ENCODE assay signal across 28 cellular contexts in the genomic region with DNA sequence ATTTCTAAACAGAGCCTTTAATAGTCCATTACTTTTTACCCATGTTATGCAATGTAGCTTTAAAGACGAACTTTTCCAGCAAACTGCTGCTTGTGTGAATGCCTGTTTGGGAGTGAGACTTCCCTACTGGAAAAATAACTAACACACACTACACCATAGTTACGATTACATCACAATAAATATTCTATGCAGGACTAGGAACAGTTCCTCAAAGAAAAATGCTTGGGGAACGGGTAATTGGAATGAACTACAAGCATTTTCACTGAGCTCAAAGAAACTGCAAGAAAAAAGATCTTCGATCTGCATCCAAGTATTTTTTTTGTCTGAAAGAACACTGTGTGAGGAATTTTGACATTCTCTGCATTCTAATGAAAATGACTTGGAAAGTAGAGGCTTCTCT. TPM values are rescaled to one million over a fixed set of nuclear protein-coding genes. Genes with fewer than 3 reads are reported as not detected.
"Had no signal": no experiment of that assay in that cellular context is flagged by ENCODE, and none has a peak within 500 bp of the region (broad histone marks: within the 10 kb centered on the region; RNA-seq: fewer than 3 reads in every experiment).

No MANE protein-coding gene starts in this region.

- ATAC-seq: gastroesophageal sphincter; naive thymus-derived CD4-positive, alpha-beta T cell; right lobe of liver had no signal

- H3K27me3 Mint-ChIP-seq: activated CD4-positive, alpha-beta memory T cell treated with anti-CD3 and anti-CD28 coated beads for 36 hours; activated CD4-positive, alpha-beta T cell treated with anti-CD3 and anti-CD28 coated beads, Interleukin-2, amount 10 ng/mL, durations not matched to agents 24 days and 14 days; activated naive CD4-positive, alpha-beta T cell treated with anti-CD3 and anti-CD28 coated beads, Interleukin-2, amount 10 ng/mL, durations not matched to agents 7 days and 5 days; activated naive CD8-positive, alpha-beta T cell treated with anti-CD3 and anti-CD28 coated beads, Interleukin-2, amount 10 ng/mL, durations not matched to agents 7 days and 5 days had no signal

- H3K36me3 Mint-ChIP-seq: activated CD4-positive, alpha-beta memory T cell treated with anti-CD3 and anti-CD28 coated beads for 36 hours; activated naive CD4-positive, alpha-beta T cell treated with anti-CD3 and anti-CD28 coated beads, Interleukin-2, amount 10 ng/mL, durations not matched to agents 7 days and 5 days; activated naive CD8-positive, alpha-beta T cell treated with anti-CD3 and anti-CD28 coated beads, Interleukin-2, amount 10 ng/mL, durations not matched to agents 7 days and 5 days; mesothelial cell of epicardium; naive thymus-derived CD4-positive, alpha-beta T cell had no signal

- H3K4me3 Mint-ChIP-seq: activated CD4-positive, alpha-beta memory T cell treated with anti-CD3 and anti-CD28 coated beads for 36 hours; activated CD4-positive, alpha-beta T cell treated with anti-CD3 and anti-CD28 coated beads, Interleukin-2, amount 10 ng/mL, durations not matched to agents 24 days and 14 days; activated naive CD4-positive, alpha-beta T cell treated with anti-CD3 and anti-CD28 coated beads, Interleukin-2, amount 10 ng/mL, durations not matched to agents 7 days and 5 days; activated naive CD8-positive, alpha-beta T cell treated with anti-CD3 and anti-CD28 coated beads, Interleukin-2, amount 10 ng/mL, durations not matched to agents 7 days and 5 days; activated T-helper 1 cell treated with anti-CD3 and anti-CD28 coated beads, Interleukin-12 subunit alpha, Interleukin-12 subunit beta, Interleukin-2, Interleukin-4 antibody, amounts not matched to agents 30 ng/mL and 10 ng/mL and 1 ng/mL, durations not matched to agents 14 hours and 24 hours and 36 hours; mesothelial cell of epicardium; naive thymus-derived CD4-positive, alpha-beta T cell; stimulated activated naive CD8-positive, alpha-beta T cell treated with anti-CD3 and anti-CD28 coated beads, Interleukin-15, Interleukin-2, amounts not matched to agents 100 ng/mL and 50 ng/mL, for 24 hours had no signal

- DNase-seq: activated CD4-positive, alpha-beta memory T cell treated with anti-CD3 and anti-CD28 coated beads for 36 hours; activated CD4-positive, alpha-beta T cell treated with anti-CD3 and anti-CD28 coated beads, Interleukin-2, amount 10 ng/mL, durations not matched to agents 24 days and 14 days; activated CD4-positive, CD25-positive, alpha-beta regulatory T cell treated with anti-CD3 and anti-CD28 coated beads, Interleukin-2, amount 50 U/mL, for 72 hours; activated CD8-positive, alpha-beta memory T cell treated with anti-CD3 and anti-CD28 coated beads, Interleukin-2, amount 50 U/mL, for 4 hours; activated gamma-delta T cell; activated naive CD4-positive, alpha-beta T cell treated with anti-CD3 and anti-CD28 coated beads, Interleukin-2, amount 10 ng/mL, durations not matched to agents 7 days and 5 days; activated naive CD8-positive, alpha-beta T cell treated with anti-CD3 and anti-CD28 coated beads, Interleukin-2, amount 10 ng/mL, durations not matched to agents 7 days and 5 days; activated T-cell treated with anti-CD3 and anti-CD28 coated beads, Interleukin-2, amount 50 U/mL, for 1 hour; colonic mucosa; effector CD8-positive, alpha-beta T cell; esophagus squamous epithelium; head of caudate nucleus; hippocampal formation; naive thymus-derived CD4-positive, alpha-beta T cell; ovary; right lobe of liver; stimulated activated CD4-positive, alpha-beta T cell treated with anti-CD3 and anti-CD28 coated beads, Interleukin-12 subunit alpha, Interleukin-12 subunit beta, amount 100 ng/mL, for 4 hours; stimulated activated CD4-positive, alpha-beta T cell treated with anti-CD3 and anti-CD28 coated beads, Interleukin-4, amount 100 ng/mL, for 1 hour; trophoblast cell; WERI-Rb-1 had no signal

- H3K9me3 Mint-ChIP-seq: activated CD4-positive, alpha-beta memory T cell treated with anti-CD3 and anti-CD28 coated beads for 36 hours; activated CD4-positive, alpha-beta T cell treated with anti-CD3 and anti-CD28 coated beads, Interleukin-2, amount 10 ng/mL, durations not matched to agents 24 days and 14 days; activated naive CD8-positive, alpha-beta T cell treated with anti-CD3 and anti-CD28 coated beads, Interleukin-2, amount 10 ng/mL, durations not matched to agents 7 days and 5 days; activated T-helper 1 cell treated with anti-CD3 and anti-CD28 coated beads, Interleukin-12 subunit alpha, Interleukin-12 subunit beta, Interleukin-2, Interleukin-4 antibody, amounts not matched to agents 30 ng/mL and 10 ng/mL and 1 ng/mL, durations not matched to agents 14 hours and 24 hours and 36 hours; mesothelial cell of epicardium; stimulated activated naive CD8-positive, alpha-beta T cell treated with anti-CD3 and anti-CD28 coated beads, Interleukin-15, Interleukin-2, amounts not matched to agents 100 ng/mL and 50 ng/mL, for 24 hours had no signal

- H3K4me1 Mint-ChIP-seq: activated CD4-positive, alpha-beta T cell treated with anti-CD3 and anti-CD28 coated beads, Interleukin-2, amount 10 ng/mL, durations not matched to agents 24 days and 14 days; activated naive CD4-positive, alpha-beta T cell treated with anti-CD3 and anti-CD28 coated beads, Interleukin-2, amount 10 ng/mL, durations not matched to agents 7 days and 5 days; activated naive CD8-positive, alpha-beta T cell treated with anti-CD3 and anti-CD28 coated beads, Interleukin-2, amount 10 ng/mL, durations not matched to agents 7 days and 5 days; naive thymus-derived CD4-positive, alpha-beta T cell had no signal

- H3K27ac Mint-ChIP-seq: activated CD4-positive, alpha-beta memory T cell treated with anti-CD3 and anti-CD28 coated beads for 36 hours; activated CD4-positive, alpha-beta T cell treated with anti-CD3 and anti-CD28 coated beads, Interleukin-2, amount 10 ng/mL, durations not matched to agents 24 days and 14 days; activated naive CD4-positive, alpha-beta T cell treated with anti-CD3 and anti-CD28 coated beads, Interleukin-2, amount 10 ng/mL, durations not matched to agents 7 days and 5 days; activated naive CD8-positive, alpha-beta T cell treated with anti-CD3 and anti-CD28 coated beads, Interleukin-2, amount 10 ng/mL, durations not matched to agents 7 days and 5 days; activated T-helper 1 cell treated with anti-CD3 and anti-CD28 coated beads, Interleukin-12 subunit alpha, Interleukin-12 subunit beta, Interleukin-2, Interleukin-4 antibody, amounts not matched to agents 30 ng/mL and 10 ng/mL and 1 ng/mL, durations not matched to agents 14 hours and 24 hours and 36 hours; mesothelial cell of epicardium; naive thymus-derived CD4-positive, alpha-beta T cell; progenitor cell of endocrine pancreas; stimulated activated naive CD8-positive, alpha-beta T cell treated with anti-CD3 and anti-CD28 coated beads, Interleukin-15, Interleukin-2, amounts not matched to agents 100 ng/mL and 50 ng/mL, for 24 hours had no signal

RNA-seq across cellular contexts. Expression of a gene that starts 13.8 kb away (rescaled TPM):
- total RNA-seq: activated CD4-positive, alpha-beta memory T cell treated with anti-CD3 and anti-CD28 coated beads for 36 hours; activated CD4-positive, alpha-beta T cell treated with anti-CD3 and anti-CD28 coated beads, Interleukin-2, amount 10 ng/mL, durations not matched to agents 24 days and 14 days; activated CD8-positive, alpha-beta memory T cell treated with anti-CD3 and anti-CD28 coated beads for 36 hours; activated naive CD8-positive, alpha-beta T cell treated with anti-CD3 and anti-CD28 coated beads, Interleukin-2, amount 10 ng/mL, durations not matched to agents 7 days and 5 days; activated T-helper 1 cell treated with anti-CD3 and anti-CD28 coated beads, Interleukin-12 subunit alpha, Interleukin-12 subunit beta, Interleukin-2, Interleukin-4 antibody, amounts not matched to agents 30 ng/mL and 10 ng/mL and 1 ng/mL, durations not matched to agents 14 hours and 24 hours and 36 hours; ascending aorta; naive thymus-derived CD4-positive, alpha-beta T cell; T-helper 1 cell treated with Interleukin-12 subunit alpha and Interleukin-12 subunit beta and Interleukin-4 antibody, amounts not matched to agents 30 ng/mL and 1 ng/mL, for 36 hours had no signal
